Comparison of ENCODE assay signal across 8 cellular contexts in the genomic region with DNA sequence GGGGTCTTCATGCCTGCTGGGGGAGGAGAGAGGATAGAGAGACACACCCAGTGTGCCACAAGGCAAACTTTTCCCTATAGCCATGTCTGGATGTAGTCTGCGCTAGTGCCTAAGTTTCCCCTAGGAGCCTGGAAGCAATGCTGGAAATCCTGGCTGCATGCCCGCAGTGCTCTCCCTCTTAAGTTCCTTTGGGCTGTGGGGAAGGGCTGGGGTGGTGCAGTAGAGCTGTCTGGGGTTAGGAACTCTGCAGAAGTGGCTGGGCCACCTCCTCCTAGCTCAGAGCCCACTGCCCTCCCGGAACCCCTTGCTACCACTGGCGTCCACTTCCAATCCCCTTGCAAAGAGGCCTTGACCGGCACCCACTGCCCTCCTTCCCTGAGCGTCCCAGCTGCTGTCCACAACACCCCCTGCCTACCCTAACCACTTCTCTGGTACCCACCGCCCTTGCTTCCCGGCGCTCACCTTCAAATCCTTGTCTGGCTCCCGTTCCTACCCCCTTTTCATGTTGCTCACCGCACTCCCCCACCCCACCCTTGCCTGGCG. TPM values are rescaled to one million over a fixed set of nuclear protein-coding genes. Genes with fewer than 3 reads are reported as not detected.
A peak's percentile ranks its signal among the peaks of the same experiment; 100 is the strongest.
DNase-seq lines count a peak whose midpoint lies in the region; ATAC-seq, FAIRE-seq and TF ChIP-seq lines count a peak whose summit lies in the region.
"Not testable (repeated sequence)": the region's sequence is repeated elsewhere in the genome, so short reads cannot be mapped to it uniquely, and the experiment has no call there.

No MANE protein-coding gene starts in this region.

- H3K9me3 Mint-ChIP-seq in CD8-positive, alpha-beta memory T cell; brain: not testable (repeated sequence)

- TF ChIP-seq EP300 in HepG2 (IDR thresholded peaks at IDR 0.05; ENCODE audit: low read depth in 2 of 2, low read length in 2 of 2); HepG2 (CRISPR knock-in tag; IDR thresholded peaks at IDR 0.05; ENCODE audit: borderline replicate concordance); ovary (IDR thresholded peaks at IDR 0.05): not testable (repeated sequence)

- not testable (repeated sequence) for H3K79me2 ChIP-seq in KMS-11 (ENCODE audit: insufficient read depth, low read depth); HepG2 (ENCODE audit: insufficient read depth, low read length)

- CTCF ChIA-PET in CD8-positive, alpha-beta memory T cell (lab: Charles Lee) = interaction anchor here (1.1 kb wide), 1 partner anchor 166 kb away, joined by 3 read pairs; a partner anchor contains a TSS
- CTCF ChIA-PET in HepG2 (lab: Yijun Ruan, JAX; ENCODE audit: low intra/inter-chr PET ratio, low total read pairs) = not testable (repeated sequence)

- POLR2A ChIA-PET in CD8-positive, alpha-beta memory T cell (lab: Charles Lee) = not testable (repeated sequence)
- POLR2A ChIA-PET in HepG2 (lab: Yijun Ruan, JAX) = interaction anchor here (1.1 kb wide), 1 partner anchor 125 kb away, joined by 8 read pairs; a partner anchor contains a TSS

- H4K20me1 ChIP-seq in KMS-11 (ENCODE audit: insufficient read depth); HepG2 (ENCODE audit: insufficient read depth, low read length): not testable (repeated sequence)

- H2AFZ ChIP-seq in KMS-11 (ENCODE audit: low read depth) = peak overlapping the region; percentile 66; the same call in 1 of the 2 replicates
- not testable (repeated sequence) for H2AFZ ChIP-seq in HepG2 (ENCODE audit: low read length)

- peak overlapping the region; percentile 80 to 98 (median 92) for H3K27ac Mint-ChIP-seq in CD8-positive, alpha-beta memory T cell
- peak overlapping the region; percentile 96 to 99 (median 98) for H3K27ac Mint-ChIP-seq in brain

- not testable (repeated sequence) for TF ChIP-seq CTCF in KMS-11 (conservative IDR thresholded peaks at IDR 0.05; ENCODE audit: low read depth, low read length); WERI-Rb-1 (IDR thresholded peaks at IDR 0.05; ENCODE audit: low read depth, low read length); brain (conservative IDR thresholded peaks at IDR 0.05); fibroblast of the aortic adventitia (IDR thresholded peaks at IDR 0.05; ENCODE audit: insufficient read depth, low read length); HepG2 (CRISPR knock-in tag; IDR thresholded peaks at IDR 0.05); ovary (IDR thresholded peaks at IDR 0.05)

- not testable (repeated sequence) for FAIRE-seq in HepG2 (lab: Jason Lieb, UNC)

- H3K27me3 ChIP-seq in CD8-positive, alpha-beta memory T cell (ENCODE audit: insufficient read depth, low read length, poor library complexity, severe bottlenecking); KMS-11 (ENCODE audit: insufficient read depth, low read depth); WERI-Rb-1 (ENCODE audit: insufficient read depth, low read depth, severe bottlenecking); HepG2 (ENCODE audit: control insufficient read depth in 1 of 2, insufficient read depth in 2 of 2, low read length in 2 of 2); ovary; thymus (ENCODE audit: control insufficient read depth, insufficient read depth): not testable (repeated sequence)

- WGBS in HepG2 (ENCODE audit: low lambda C conversion rate) = 0% methylated on average over 7 of the region's 12 CpGs
- WGBS in ovary, 3 donors = 34 to 39% (median 35%) methylated on average over 10 of the region's 12 CpGs
- WGBS in thymus = 6% methylated on average over 10 of the region's 12 CpGs

- peak overlapping the region; percentile 90 to 97 (median 94) for H3K4me3 Mint-ChIP-seq in CD8-positive, alpha-beta memory T cell
- peak overlapping the region; percentile 93 to 97 (median 95) for H3K4me3 Mint-ChIP-seq in brain

- not testable (repeated sequence) for DNase-seq in CD8-positive, alpha-beta memory T cell; WERI-Rb-1; fibroblast of the aortic adventitia (ENCODE audit: low read depth); HepG2 (ENCODE audit: low spot score)
- DNase-seq in ovary = peak in 1 of 5 donors; percentile 20

- peak overlapping the region; percentile 51 for H3K4me3 ChIP-seq in CD8-positive, alpha-beta memory T cell (ENCODE audit: low read length)
- H3K4me3 ChIP-seq in KMS-11 (IDR thresholded peaks at IDR 0.05; ENCODE audit: insufficient read depth, low read depth, low read length) = not testable (repeated sequence)
- H3K4me3 ChIP-seq in WERI-Rb-1 (ENCODE audit: low read depth, low read length) (peak overlapping the region; percentile 43), fibroblast of the aortic adventitia (ENCODE audit: low read depth, low read length) (peak overlapping the region; percentile 75), HepG2 (replicated peaks in 1 of 3; ENCODE audit: insufficient read depth in 1 of 3, low read depth in 2 of 3, low read length in 3 of 3) (peak overlapping the region; percentile 45 to 80 (median 59); a peak in 5 of 6 replicates), ovary (peak overlapping the region; percentile 57), thymus (ENCODE audit: low read length) (peak overlapping the region; percentile 66)

- not testable (repeated sequence) for TF ChIP-seq POLR2A in HepG2 (IDR thresholded peaks at IDR 0.05; ENCODE audit: insufficient read depth in 1 of 2, low read depth in 2 of 2, low read length in 2 of 2); ovary (IDR thresholded peaks at IDR 0.05)

- TF ChIP-seq RAD21 in HepG2 (CRISPR knock-in tag; IDR thresholded peaks at IDR 0.05) = not testable (repeated sequence)

- not testable (repeated sequence) for H3K9me3 ChIP-seq in CD8-positive, alpha-beta memory T cell (ENCODE audit: low read length); WERI-Rb-1 (ENCODE audit: severe bottlenecking); HepG2 (ENCODE audit: low read length); ovary; thymus (ENCODE audit: control insufficient read depth)

- BruUV-seq in HepG2 (replicated peaks; lab: Mats Ljungman, UMichigan) = TSS peak; percentile 49

- H3K27ac ChIP-seq in CD8-positive, alpha-beta memory T cell (ENCODE audit: low read depth, low read length); KMS-11; thymus (ENCODE audit: low read depth): not testable (repeated sequence)
- H3K27ac ChIP-seq in WERI-Rb-1 = peak overlapping the region; percentile 76; the same call in 1 of the 2 replicates
- H3K27ac ChIP-seq in HepG2 (ENCODE audit: extremely low read length, insufficient read depth, low read length) = peak overlapping the region; percentile 85
- H3K27ac ChIP-seq in ovary = peak overlapping the region in 1 of 2 donors; percentile 64

- not testable (repeated sequence) for H3K4me1 ChIP-seq in CD8-positive, alpha-beta memory T cell (ENCODE audit: insufficient read depth, low read length); KMS-11 (ENCODE audit: low read depth, poor library complexity, severe bottlenecking); HepG2 (ENCODE audit: insufficient read depth, low read length); ovary (ENCODE audit: insufficient read depth); thymus (ENCODE audit: control insufficient read depth, insufficient read depth, low read length)

- H3K36me3 Mint-ChIP-seq in CD8-positive, alpha-beta memory T cell = peaks cover 0 to 20% (median 0%) of the 10 kb centered on the region in 3 donors
- H3K36me3 Mint-ChIP-seq in brain = not testable (repeated sequence)

- not testable (repeated sequence) for H3K27me3 Mint-ChIP-seq in CD8-positive, alpha-beta memory T cell; brain

- peaks cover 8 to 27% (median 13%) of the 10 kb centered on the region in 3 donors for H3K4me1 Mint-ChIP-seq in CD8-positive, alpha-beta memory T cell
- H3K4me1 Mint-ChIP-seq in brain = peaks cover 19% of the 10 kb centered on the region

- intact Hi-C loops in HepG2 (cut with micrococcal nuclease; ENCODE audit: unreplicated experiment) = loop anchor here (10.0 kb wide), 1 partner anchor 126 kb away; a partner anchor contains a TSS
- intact Hi-C loops in ovary (cut with DNase I) = not testable (repeated sequence)

- H3K36me3 ChIP-seq in CD8-positive, alpha-beta memory T cell (ENCODE audit: insufficient read depth, low read length); KMS-11 (ENCODE audit: insufficient read depth); WERI-Rb-1; HepG2 (replicated peaks in 1 of 2; ENCODE audit: control insufficient read depth in 1 of 2, insufficient read depth in 2 of 2, low read length in 2 of 2); ovary; thymus (ENCODE audit: control insufficient read depth, insufficient read depth): not testable (repeated sequence)

- H3K9ac ChIP-seq in KMS-11 = peak overlapping the region; percentile 58; the same call in 1 of the 2 replicates
- H3K9ac ChIP-seq in HepG2 (ENCODE audit: insufficient read depth, low read depth, low read length) = peak overlapping the region; percentile 80

- ATAC-seq in HepG2 = peak; percentile 19; the same call in 2 of the 3 replicates

- H3K4me2 ChIP-seq in KMS-11 = peak overlapping the region; percentile 57; the same call in 1 of the 2 replicates
- peak overlapping the region; percentile 51 for H3K4me2 ChIP-seq in HepG2 (ENCODE audit: low read depth, low read length)

- in situ Hi-C loops in HepG2 (cut with HindIII; ENCODE audit: extremely low pct_ligation_motif_present, low pct_unique_long_range_greater_than_20kb) = not testable (repeated sequence)

RNA-seq across cellular contexts. Expression of a gene that starts 0.7 kb away (rescaled TPM):
- total RNA-seq in CD8-positive, alpha-beta memory T cell = 1 to 10 TPM; 7.8 to 8.4 TPM
- polyA plus RNA-seq in CD8-positive, alpha-beta memory T cell = 20.5 TPM
- polyA plus RNA-seq in brain (ENCODE audit: insufficient read depth, low read depth, low replicate concordance) = 6.3 TPM
- total RNA-seq in fibroblast of the aortic adventitia (ENCODE audit: low replicate concordance) = 7.4 and 9.4 TPM in 2 replicates
- total RNA-seq in HepG2 (2016; rRNA removed; fragmentation: Illumina TruSeq; extraction: Trizol) = 8.7 and 10.4 TPM in 2 replicates
- total RNA-seq in HepG2 (2016; cell fraction: cytosol; rRNA removed; fragmentation: Illumina TruSeq; extraction: Trizol; ENCODE audit: low read depth) = 4.4 and 4.9 TPM in 2 replicates
- 9.2 TPM in 2 replicates for total RNA-seq in HepG2 (2016; cell fraction: insoluble cytoplasmic fraction; rRNA removed; fragmentation: Illumina TruSeq; extraction: Trizol)
- 4.0 and 4.4 TPM in 2 replicates for total RNA-seq in HepG2 (2016; cell fraction: membrane; rRNA removed; fragmentation: Illumina TruSeq; extraction: Trizol)
- 11.7 and 13.9 TPM in 2 replicates for total RNA-seq in HepG2 (2016; cell fraction: nucleus; rRNA removed; fragmentation: Illumina TruSeq; extraction: Trizol)
- polyA plus RNA-seq in HepG2 (2011; rRNA removed) = 5.5 and 7.9 TPM in 2 replicates
- polyA plus RNA-seq in HepG2 (2011; cell fraction: cytosol; rRNA removed) = 3.7 and 3.9 TPM in 2 replicates
- 16.5 and 21.3 TPM in 2 replicates for polyA plus RNA-seq in HepG2 (2011; cell fraction: nucleus; rRNA removed)
- polyA plus RNA-seq in HepG2 (2012) = 4.7 and 5.2 TPM in 2 replicates
- 2.4 and 3.0 TPM in 2 replicates for polyA plus RNA-seq in HepG2 (2016; cell fraction: cytosol; fragmentation: Illumina TruSeq; extraction: Trizol; ENCODE audit: low read depth)
- 8.0 and 8.4 TPM in 2 replicates for polyA plus RNA-seq in HepG2 (2016; cell fraction: insoluble cytoplasmic fraction; fragmentation: Illumina TruSeq; extraction: Trizol; ENCODE audit: low read depth)
- polyA plus RNA-seq in HepG2 (2016; cell fraction: membrane; fragmentation: Illumina TruSeq; extraction: Trizol; ENCODE audit: low read depth) = 3.5 and 4.1 TPM in 2 replicates
- polyA plus RNA-seq in HepG2 (2016; cell fraction: nucleus; fragmentation: Illumina TruSeq; extraction: Trizol; ENCODE audit: insufficient read depth, low read depth) = 8.9 and 10.7 TPM in 2 replicates
- 7.9 and 8.0 TPM in 2 replicates for polyA minus RNA-seq in HepG2 (2011; rRNA and poly(A)+ RNA removed; ENCODE audit: low replicate concordance)
- polyA minus RNA-seq in HepG2 (2011; cell fraction: cytosol; rRNA and poly(A)+ RNA removed) = 4.4 and 4.9 TPM in 2 replicates
- 33.2 and 34.6 TPM in 2 replicates for polyA minus RNA-seq in HepG2 (2011; cell fraction: nucleus; rRNA and poly(A)+ RNA removed)
- total RNA-seq in ovary = 10 to 100 TPM in 3 of 7 donors, 1 to 10 TPM in 4; 3.3 to 10.7 (median 8.5) TPM
- polyA plus RNA-seq in ovary = 10 to 100 TPM in 1 of 2 donors, 1 to 10 TPM in 1; 7.7 to 13.5 TPM
- 15.9 TPM for polyA plus RNA-seq in thymus

RNA-seq across cellular contexts. Expression of a gene that starts 16.5 kb away (rescaled TPM):
- under 1 TPM; 0.18 to 0.47 TPM for total RNA-seq in CD8-positive, alpha-beta memory T cell
- 0.13 TPM for polyA plus RNA-seq in CD8-positive, alpha-beta memory T cell
- 0.73 TPM for polyA plus RNA-seq in brain (ENCODE audit: insufficient read depth, low read depth, low replicate concordance)
- 0.63 TPM in 1 of 2 replicates, not detected in the other for total RNA-seq in fibroblast of the aortic adventitia (ENCODE audit: low replicate concordance)
- 0.60 TPM in 1 of 2 replicates, not detected in the other for total RNA-seq in HepG2 (2016; rRNA removed; fragmentation: Illumina TruSeq; extraction: Trizol)
- total RNA-seq in HepG2 (2016; cell fraction: cytosol; rRNA removed; fragmentation: Illumina TruSeq; extraction: Trizol; ENCODE audit: low read depth) = not detected in 2 replicates
- total RNA-seq in HepG2 (2016; cell fraction: insoluble cytoplasmic fraction; rRNA removed; fragmentation: Illumina TruSeq; extraction: Trizol) = 0.24 TPM in 1 of 2 replicates, not detected in the other
- total RNA-seq in HepG2 (2016; cell fraction: membrane; rRNA removed; fragmentation: Illumina TruSeq; extraction: Trizol) = not detected in 2 replicates
- total RNA-seq in HepG2 (2016; cell fraction: nucleus; rRNA removed; fragmentation: Illumina TruSeq; extraction: Trizol) = 0.96 and 1.1 TPM in 2 replicates
- polyA plus RNA-seq in HepG2 (2011; rRNA removed) = 0.44 and 0.56 TPM in 2 replicates
- polyA plus RNA-seq in HepG2 (2011; cell fraction: cytosol; rRNA removed) = 0.05 and 0.07 TPM in 2 replicates
- 2.5 and 2.8 TPM in 2 replicates for polyA plus RNA-seq in HepG2 (2011; cell fraction: nucleus; rRNA removed)
- polyA plus RNA-seq in HepG2 (2012) = 0.19 and 0.40 TPM in 2 replicates
- polyA plus RNA-seq in HepG2 (2016; cell fraction: cytosol; fragmentation: Illumina TruSeq; extraction: Trizol; ENCODE audit: low read depth) = not detected in 2 replicates
- polyA plus RNA-seq in HepG2 (2016; cell fraction: insoluble cytoplasmic fraction; fragmentation: Illumina TruSeq; extraction: Trizol; ENCODE audit: low read depth) = not detected in 2 replicates
- not detected in 2 replicates for polyA plus RNA-seq in HepG2 (2016; cell fraction: membrane; fragmentation: Illumina TruSeq; extraction: Trizol; ENCODE audit: low read depth)
- 0.80 and 0.98 TPM in 2 replicates for polyA plus RNA-seq in HepG2 (2016; cell fraction: nucleus; fragmentation: Illumina TruSeq; extraction: Trizol; ENCODE audit: insufficient read depth, low read depth)
- polyA minus RNA-seq in HepG2 (2011; rRNA and poly(A)+ RNA removed; ENCODE audit: low replicate concordance) = 0.72 and 1.5 TPM in 2 replicates
- polyA minus RNA-seq in HepG2 (2011; cell fraction: cytosol; rRNA and poly(A)+ RNA removed) = not detected in 2 replicates
- polyA minus RNA-seq in HepG2 (2011; cell fraction: nucleus; rRNA and poly(A)+ RNA removed) = 2.6 and 3.0 TPM in 2 replicates
- total RNA-seq in ovary = under 1 TPM; 0.23 to 0.72 (median 0.48) TPM
- polyA plus RNA-seq in ovary = under 1 TPM; 0.36 to 0.40 TPM
- 0.66 TPM for polyA plus RNA-seq in thymus
